In genomic region chr5:68319316-68320093, GRCh38 we compare ENCODE assay signal across 16 cellular contexts.
DNase-seq lines count a peak whose midpoint lies in the region; ATAC-seq and TF ChIP-seq lines count a peak whose summit lies in the region.
"Had no signal": no experiment of that assay in that cellular context is flagged by ENCODE, and none has a peak within 500 bp of the region (broad histone marks: within the 10 kb centered on the region; RNA-seq: fewer than 3 reads in every experiment).

No MANE protein-coding gene starts in this region.

- H3K4me1 ChIP-seq in mucosa of descending colon (ENCODE audit: low read depth) (peaks cover 6% of the 10 kb centered on the region), HAP-1 (no peaks in the 10 kb centered on the region)
- H3K4me1 ChIP-seq: prostate gland had no signal

- in situ Hi-C loops in HAP-1 (cut with MboI; ENCODE audit: low sequenced_read_pairs) = no loop called here

- intact Hi-C loops in mucosa of descending colon (cut with DNase I, micrococcal nuclease) = no loop called here

- DNase-seq in AG20443 (ENCODE audit: low spot score) (peak; percentile 44), MG63 (peak; percentile 70), dedifferentiated amniotic fluid mesenchymal stem cell (ENCODE audit: extremely low spot score) (peak; percentile 23), mucosa of descending colon (no peak), NCI-H2196 treated with DMSO at 0.1 percent for 48 hours (lab: John Stamatoyannopoulos, UW; ENCODE audit: unreplicated experiment) (no peak), HAP-1 (ENCODE audit: low spot score in 2 of 2) (no peak)
- DNase-seq in activated CD4-positive, alpha-beta T cell treated with anti-CD3 and anti-CD28 coated beads, Interleukin-2, amount 10 ng/mL, durations not matched to agents 7 days and 5 days = no peak
- DNase-seq: activated naive CD8-positive, alpha-beta T cell treated with anti-CD3 and anti-CD28 coated beads for 36 hours; C1 segment of cervical spinal cord; NCI-H510A treated with DMSO at 0.1 percent for 48 hours; Right ventricle myocardium superior; stimulated activated CD4-positive, alpha-beta T cell treated with anti-CD3 and anti-CD28 coated beads, Interleukin-4, amount 100 ng/mL, for 4 hours; stimulated activated naive CD8-positive, alpha-beta T cell treated with anti-CD3 and anti-CD28 coated beads, Interleukin-15, Interleukin-2, amounts not matched to agents 100 U/mL and 50 U/mL, for 24 hours had no signal

- H3K27me3 Mint-ChIP-seq in activated CD4-positive, alpha-beta T cell treated with anti-CD3 and anti-CD28 coated beads, Interleukin-2, amount 10 ng/mL, durations not matched to agents 7 days and 5 days = peaks cover 7% of the 10 kb centered on the region
- H3K27me3 Mint-ChIP-seq: activated naive CD8-positive, alpha-beta T cell treated with anti-CD3 and anti-CD28 coated beads for 36 hours had no signal

- no peak for TF ChIP-seq CTCF in mucosa of descending colon (IDR thresholded peaks at IDR 0.05)

- CTCF ChIA-PET in activated CD4-positive, alpha-beta T cell treated with anti-CD3 and anti-CD28 coated beads, Interleukin-2, amount 10 ng/mL, durations not matched to agents 7 days and 5 days (lab: Charles Lee) = interaction anchor here (0.8 to 1.2 kb wide), 2 partner anchors 32 to 39 kb away, joined by 3 read pairs; no protein-coding TSS in a partner anchor

- H3K27me3 ChIP-seq in MG63 = no peaks in the 10 kb centered on the region
- H3K27me3 ChIP-seq in HAP-1 (ENCODE audit: low read depth) = no peaks in the 10 kb centered on the region

- ATAC-seq in mucosa of descending colon (peak; percentile 66), GM18858 (IDR thresholded peaks at IDR 0.05; ENCODE audit: unreplicated experiment) (no peak)
- ATAC-seq: stimulated activated naive CD8-positive, alpha-beta T cell treated with anti-CD3 and anti-CD28 coated beads, Interleukin-15, Interleukin-2, amounts not matched to agents 100 U/mL and 50 U/mL, for 24 hours had no signal

- no peak overlapping the region for H3K4me3 Mint-ChIP-seq in activated CD4-positive, alpha-beta T cell treated with anti-CD3 and anti-CD28 coated beads, Interleukin-2, amount 10 ng/mL, durations not matched to agents 7 days and 5 days
- H3K4me3 Mint-ChIP-seq: activated naive CD8-positive, alpha-beta T cell treated with anti-CD3 and anti-CD28 coated beads for 36 hours; mesothelial cell of epicardium had no signal

- peaks cover 11% of the 10 kb centered on the region for H3K4me1 Mint-ChIP-seq in activated CD4-positive, alpha-beta T cell treated with anti-CD3 and anti-CD28 coated beads, Interleukin-2, amount 10 ng/mL, durations not matched to agents 7 days and 5 days

- no peaks in the 10 kb centered on the region for H3K36me3 ChIP-seq in MG63
- no peaks in the 10 kb centered on the region for H3K36me3 ChIP-seq in mucosa of descending colon (ENCODE audit: low read depth)
- no peaks in the 10 kb centered on the region for H3K36me3 ChIP-seq in HAP-1 (replicated peaks)
- H3K36me3 ChIP-seq: prostate gland had no signal

- no peak overlapping the region for H3K4me3 ChIP-seq in MG63
- H3K4me3 ChIP-seq in mucosa of descending colon = no peak overlapping the region
- no peak overlapping the region for H3K4me3 ChIP-seq in HAP-1
- H3K4me3 ChIP-seq: prostate gland had no signal

- H3K36me3 Mint-ChIP-seq in activated CD4-positive, alpha-beta T cell treated with anti-CD3 and anti-CD28 coated beads, Interleukin-2, amount 10 ng/mL, durations not matched to agents 7 days and 5 days (ENCODE audit: low read depth) = no peaks in the 10 kb centered on the region
- H3K36me3 Mint-ChIP-seq: activated naive CD8-positive, alpha-beta T cell treated with anti-CD3 and anti-CD28 coated beads for 36 hours; mesothelial cell of epicardium had no signal

- H3K27ac Mint-ChIP-seq in activated CD4-positive, alpha-beta T cell treated with anti-CD3 and anti-CD28 coated beads, Interleukin-2, amount 10 ng/mL, durations not matched to agents 7 days and 5 days = no peak overlapping the region
- H3K27ac Mint-ChIP-seq: activated naive CD8-positive, alpha-beta T cell treated with anti-CD3 and anti-CD28 coated beads for 36 hours; mesothelial cell of epicardium had no signal

- 0 out of 2 replicates have a peak, but pooled peaks cover 2% of the 10 kb centered on the region for H3K9me3 ChIP-seq in MG63
- no peaks in the 10 kb centered on the region for H3K9me3 ChIP-seq in mucosa of descending colon
- no peaks in the 10 kb centered on the region for H3K9me3 ChIP-seq in HAP-1
- H3K9me3 ChIP-seq: prostate gland had no signal

- no peaks in the 10 kb centered on the region for H3K9me3 Mint-ChIP-seq in activated CD4-positive, alpha-beta T cell treated with anti-CD3 and anti-CD28 coated beads, Interleukin-2, amount 10 ng/mL, durations not matched to agents 7 days and 5 days
- H3K9me3 Mint-ChIP-seq: activated naive CD8-positive, alpha-beta T cell treated with anti-CD3 and anti-CD28 coated beads for 36 hours had no signal

- POLR2A ChIA-PET in activated CD4-positive, alpha-beta T cell treated with anti-CD3 and anti-CD28 coated beads, Interleukin-2, amount 10 ng/mL, durations not matched to agents 7 days and 5 days (lab: Charles Lee) = no interaction called here

Comparison
In these comparisons a context has a peak if more than half of its experiments do, and no peak if none do; other contexts are left out.
1. DNase-seq: peak in AG20443 (single experiment), MG63 (single experiment) and dedifferentiated amniotic fluid mesenchymal stem cell (single experiment); none in mucosa of descending colon (0 of 3), NCI-H2196 treated with DMSO at 0.1 percent for 48 hours (single experiment), HAP-1 (0 of 2) and activated CD4-positive, alpha-beta T cell treated with anti-CD3 and anti-CD28 coated beads, Interleukin-2, amount 10 ng/mL, durations not matched to agents 7 days and 5 days (single experiment).